30 cellular contexts compared by ENCODE assay signal in genomic region chr12:109336593-109336992, GRCh38. TPM values are rescaled to one million over a fixed set of nuclear protein-coding genes. Genes with fewer than 3 reads are reported as not detected.
DNase-seq lines count a peak whose midpoint lies in the region; ATAC-seq, FAIRE-seq and TF ChIP-seq lines count a peak whose summit lies in the region.
"Had no signal": no experiment of that assay in that cellular context is flagged by ENCODE, and none has a peak within 500 bp of the region (broad histone marks: within the 10 kb centered on the region; RNA-seq: fewer than 3 reads in every experiment).

No MANE protein-coding gene starts in this region.

- no peaks in the 10 kb centered on the region for H3K79me2 ChIP-seq in K562 (ENCODE audit: control insufficient read depth, insufficient read depth, low read length)

- H4K20me1 ChIP-seq in K562 (replicated peaks; ENCODE audit: control insufficient read depth, insufficient read depth, low read length) = no peaks in the 10 kb centered on the region
- H4K20me1 ChIP-seq: BLaER1 had no signal

- FAIRE-seq in A549 (lab: Jason Lieb, UNC) (no peak), K562 (lab: Jason Lieb, UNC) (no peak), kidney (lab: Jason Lieb, UNC) (no peak)
- FAIRE-seq: GM12878, GM12892, GM18507 had no signal

- peaks cover 7% of the 10 kb centered on the region in 2 experiments; a peak in 4 of 5 replicates for H3K27me3 ChIP-seq in K562 (ENCODE audit: control insufficient read depth in 2 of 2, insufficient read depth in 2 of 2, low read length in 2 of 2)
- H3K27me3 ChIP-seq: BE2C, BLaER1 had no signal

- H3K4me3 ChIP-seq in A549 = no peak overlapping the region
- H3K4me3 ChIP-seq in K562 = no peak overlapping the region
- H3K4me3 ChIP-seq in kidney (ENCODE audit: low read length in 2 of 2) = no peak overlapping the region
- H3K4me3 ChIP-seq: BLaER1, GM12878 had no signal

- no peak for ATAC-seq in A549
- ATAC-seq in K562 = no peak
- no peak for ATAC-seq in GM19351 (IDR thresholded peaks at IDR 0.05; ENCODE audit: unreplicated experiment)
- ATAC-seq: GM12878 had no signal

- H2AFZ ChIP-seq in K562 (ENCODE audit: low read depth, low read length) = no peak overlapping the region

- TF ChIP-seq EP300 in A549 (IDR thresholded peaks at IDR 0.05) = no peak
- TF ChIP-seq EP300 in Ishikawa (IDR thresholded peaks at IDR 0.05; ENCODE audit: borderline replicate concordance) = no peak
- TF ChIP-seq EP300 in K562 (IDR thresholded peaks at IDR 0.05; ENCODE audit: low read length) = no peak

- POLR2A ChIA-PET in A549 (lab: Yijun Ruan, JAX) (no interaction called here), K562 (lab: Yijun Ruan, JAX) (interaction anchor here (0.8 kb wide), 1 partner anchor 131 kb away, joined by 3 read pairs; no protein-coding TSS in a partner anchor)

- TF ChIP-seq POLR2A in A549 (IDR thresholded peaks at IDR 0.05; ENCODE audit: low read length) (no peak), K562 (conservative IDR thresholded peaks at IDR 0.05) (no peak)

- H3K9ac ChIP-seq in K562 (ENCODE audit: insufficient read depth in 1 of 2, low read depth in 2 of 2, low read length in 2 of 2) (no peak overlapping the region), kidney (ENCODE audit: low read length in 2 of 2) (no peak overlapping the region)
- H3K9ac ChIP-seq: BLaER1 had no signal

- TF ChIP-seq CTCF in A549 (IDR thresholded peaks at IDR 0.05) (no peak), K562 (IDR thresholded peaks at IDR 0.05 in 2 of 3, conservative IDR thresholded peaks at IDR 0.05 in 1 of 3; ENCODE audit: insufficient read depth in 2 of 3, low read depth in 1 of 3, low read length in 3 of 3) (no peak), kidney (IDR thresholded peaks at IDR 0.05; ENCODE audit: borderline replicate concordance, extremely low read depth, insufficient read depth) (no peak)

- no peak overlapping the region for H3K4me2 ChIP-seq in A549
- H3K4me2 ChIP-seq in K562 (ENCODE audit: insufficient read depth, low read length) = no peak overlapping the region
- H3K4me2 ChIP-seq: BLaER1 had no signal

- no peaks in the 10 kb centered on the region for H3K9me1 ChIP-seq in K562 (ENCODE audit: control insufficient read depth, insufficient read depth, low read length)

- intact Hi-C loops in K562 (cut with micrococcal nuclease) (no loop called here), kidney (cut with DNase I) (no loop called here)

- H3K27ac ChIP-seq in A549 (no peak overlapping the region), K562 (ENCODE audit: extremely low read depth, low read depth, low read length) (no peak overlapping the region), kidney (ENCODE audit: low read depth in 2 of 2, low read length in 2 of 2) (no peak overlapping the region)
- H3K27ac ChIP-seq: 22Rv1, BLaER1 had no signal

- no TSS peak for BruUV-seq in K562 (replicated peaks; lab: Mats Ljungman, UMichigan)

- TF ChIP-seq RAD21 in A549 (conservative IDR thresholded peaks at IDR 0.05 in 1 of 2, IDR thresholded peaks at IDR 0.05 in 1 of 2) (no peak), Ishikawa (IDR thresholded peaks at IDR 0.05; ENCODE audit: low read depth) (no peak), K562 (CRISPR knock-in tag; conservative IDR thresholded peaks at IDR 0.05 in 1 of 2, IDR thresholded peaks at IDR 0.05 in 1 of 2) (no peak)

- H3K9me3 ChIP-seq in A549 = no peaks in the 10 kb centered on the region
- H3K9me3 ChIP-seq in K562 (replicated peaks; ENCODE audit: control insufficient read depth, insufficient read depth, low read depth, low read length) = no peaks in the 10 kb centered on the region
- no peaks in the 10 kb centered on the region for H3K9me3 ChIP-seq in kidney (ENCODE audit: control insufficient read depth in 1 of 2, low read length in 2 of 2)
- H3K9me3 ChIP-seq: BE2C, BLaER1 had no signal

- H3K4me1 ChIP-seq in A549 (no peaks in the 10 kb centered on the region), K562 (replicated peaks in 1 of 2; ENCODE audit: control insufficient read depth in 2 of 2, insufficient read depth in 2 of 2, low read length in 2 of 2) (no peaks in the 10 kb centered on the region), kidney (ENCODE audit: control insufficient read depth in 1 of 2, insufficient read depth in 1 of 2, low read depth in 1 of 2, low read length in 2 of 2) (peaks cover 0 to 1% of the 10 kb centered on the region in 2 donors)
- H3K4me1 ChIP-seq: BLaER1 had no signal

- CTCF ChIA-PET in A549 (lab: Yijun Ruan, JAX) (interaction anchor here (1.3 to 2.3 kb wide), 2 partner anchors 13 to 49 kb away, joined by 4 to 6 read pairs; no protein-coding TSS in a partner anchor), K562 (lab: Yijun Ruan, JAX; ENCODE audit: low intra/inter-chr PET ratio) (no interaction called here)

- WGBS in A549 (ENCODE audit: missing lambda C conversion rate) = 40% methylated on average over 1 of the region's 1 CpG
- WGBS in K562 (ENCODE audit: insufficient coverage, low coverage, missing lambda C conversion rate) = 0% methylated on average over 1 of the region's 1 CpG

- DNase-seq in A549 (ENCODE audit: low read depth in 1 of 2, low spot score in 1 of 2) (no peak), K562 (ENCODE audit: extremely low read depth in 1 of 4, low spot score in 3 of 4) (no peak), kidney (no peak)
- DNase-seq: ACHN; BE2C; C1 segment of cervical spinal cord; CD4-positive, alpha-beta memory T cell; CD4-positive, CD25-positive, alpha-beta regulatory T cell; CD8-positive, alpha-beta memory T cell; COR-L47; DMS 273 treated with DMSO at 0.1 percent for 48 hours; DMS153; DMS53; DMS79; DND-41; EL; GDM1 had no signal

- in situ Hi-C loops in K562 (cut with MboI) = no loop called here

- no peaks in the 10 kb centered on the region for H3K36me3 ChIP-seq in K562 (ENCODE audit: control insufficient read depth, insufficient read depth, low read length)
- H3K36me3 ChIP-seq in kidney (ENCODE audit: control insufficient read depth in 1 of 2, insufficient read depth in 2 of 2, low read length in 2 of 2) = no peaks in the 10 kb centered on the region
- H3K36me3 ChIP-seq: BE2C, BLaER1 had no signal

TF ChIP-seq in Ishikawa, 13 proteins besides CTCF, POLR2A, EP300 and RAD21 (continues in another document):
- TF ChIP-seq EGR1 (IDR thresholded peaks at IDR 0.05) = no peak

RNA-seq across cellular contexts. Expression of gene MYO1H, which starts 11.1 kb away (rescaled TPM):
- polyA plus RNA-seq in A549 (2011; rRNA removed) (not detected in 2 replicates), A549 (2017; fragmentation: RNase III; extraction: RNeasy Plus Mini Kit Qiagen cat#74134 plus additional on column Dnase treatment) (not detected in 3 replicates), K562 (2011; rRNA removed) (not detected in 2 replicates), K562 (2014; fragmentation: Illumina TruSeq; extraction: Trizol) (not detected in 2 replicates), K562 (2014; fragmentation: Nextera tagmentation; extraction: Ambion mirVana) (not detected), K562 (2014; rRNA removed) (not detected in 2 replicates), kidney (ENCODE audit: insufficient read depth, low read depth, low replicate concordance) (0.56 TPM)
- not detected in 2 replicates for polyA plus RNA-seq in A549 (2012; cell fraction: cytosol; rRNA removed)
- not detected in 2 replicates for polyA plus RNA-seq in A549 (2012; cell fraction: nucleus; rRNA removed)
- polyA minus RNA-seq in A549 (2011; rRNA and poly(A)+ RNA removed) = not detected in 2 replicates
- not detected in 2 replicates for total RNA-seq in K562 (2011; cell fraction: chromatin; rRNA removed; ENCODE audit: low replicate concordance)
- total RNA-seq in K562 (2011; cell fraction: nucleolus; rRNA removed) = not detected in 2 replicates
- 0.44 TPM in 1 of 2 replicates, not detected in the other for total RNA-seq in K562 (2011; cell fraction: nucleoplasm; rRNA removed)
- total RNA-seq in K562 (2014; rRNA removed) (not detected in 2 replicates), K562 (2014; rRNA removed; fragmentation: Illumina TruSeq; extraction: Trizol) (not detected in 2 replicates), K562 (2015; rRNA removed; fragmentation: Illumina TruSeq; extraction: Trizol) (not detected in 2 replicates), K562 (2021) (not detected in 2 replicates), kidney (not detected)
- not detected in 2 replicates for polyA plus RNA-seq in K562 (2011; cell fraction: cytosol; rRNA removed)
- polyA plus RNA-seq in K562 (2011; cell fraction: nucleus; rRNA removed) = not detected in 2 replicates
- 0.01 TPM in 1 of 2 replicates, not detected in the other for polyA plus RNA-seq in K562 (2012)
- polyA minus RNA-seq in K562 (2011; rRNA and poly(A)+ RNA removed) = not detected in 2 replicates
- not detected in 2 replicates for polyA minus RNA-seq in K562 (2011; cell fraction: cytosol; rRNA and poly(A)+ RNA removed)
- polyA minus RNA-seq in K562 (2011; cell fraction: nucleus; rRNA and poly(A)+ RNA removed) = not detected in 2 replicates
- total RNA-seq: A172; A673; CD4-positive, alpha-beta memory T cell; CD4-positive, CD25-positive, alpha-beta regulatory T cell; CD8-positive, alpha-beta memory T cell; Daoy; G401; GM12878 had no signal
- polyA plus RNA-seq: AG04450; CD14-positive monocyte; CD4-positive, alpha-beta memory T cell; CD8-positive, alpha-beta memory T cell had no signal

RNA-seq across cellular contexts. Expression of gene FOXN4, which starts 27.5 kb away (rescaled TPM):
- polyA plus RNA-seq in A549 (2011; rRNA removed) (0.04 TPM in 1 of 2 replicates, not detected in the other), A549 (2017; fragmentation: RNase III; extraction: RNeasy Plus Mini Kit Qiagen cat#74134 plus additional on column Dnase treatment) (0.04 to 0.07 TPM (median 0.05 TPM) in 3 replicates), K562 (2011; rRNA removed) (not detected in 2 replicates), K562 (2014; fragmentation: Illumina TruSeq; extraction: Trizol) (not detected in 2 replicates), K562 (2014; fragmentation: Nextera tagmentation; extraction: Ambion mirVana) (not detected), K562 (2014; rRNA removed) (not detected in 2 replicates), kidney (ENCODE audit: insufficient read depth, low read depth, low replicate concordance) (0.82 TPM)
- 0.03 and 0.08 TPM in 2 replicates for polyA plus RNA-seq in A549 (2012; cell fraction: cytosol; rRNA removed)
- polyA plus RNA-seq in A549 (2012; cell fraction: nucleus; rRNA removed) = 0.50 and 0.61 TPM in 2 replicates
- not detected in 2 replicates for polyA minus RNA-seq in A549 (2011; rRNA and poly(A)+ RNA removed)
- total RNA-seq in K562 (2011; cell fraction: chromatin; rRNA removed; ENCODE audit: low replicate concordance) = not detected in 2 replicates
- not detected in 2 replicates for total RNA-seq in K562 (2011; cell fraction: nucleolus; rRNA removed)
- not detected in 2 replicates for total RNA-seq in K562 (2011; cell fraction: nucleoplasm; rRNA removed)
- total RNA-seq in K562 (2014; rRNA removed) (not detected in 2 replicates), K562 (2014; rRNA removed; fragmentation: Illumina TruSeq; extraction: Trizol) (not detected in 2 replicates), K562 (2015; rRNA removed; fragmentation: Illumina TruSeq; extraction: Trizol) (not detected in 2 replicates), K562 (2021) (not detected in 2 replicates), kidney (not detected)
- not detected in 2 replicates for polyA plus RNA-seq in K562 (2011; cell fraction: cytosol; rRNA removed)
- not detected in 2 replicates for polyA plus RNA-seq in K562 (2011; cell fraction: nucleus; rRNA removed)
- polyA plus RNA-seq in K562 (2012) = not detected in 2 replicates
- not detected in 2 replicates for polyA minus RNA-seq in K562 (2011; rRNA and poly(A)+ RNA removed)
- not detected in 2 replicates for polyA minus RNA-seq in K562 (2011; cell fraction: cytosol; rRNA and poly(A)+ RNA removed)
- polyA minus RNA-seq in K562 (2011; cell fraction: nucleus; rRNA and poly(A)+ RNA removed) = not detected in 2 replicates
- total RNA-seq: A172; A673; CD4-positive, alpha-beta memory T cell; CD4-positive, CD25-positive, alpha-beta regulatory T cell; CD8-positive, alpha-beta memory T cell; GM12878 had no signal
- polyA plus RNA-seq: AG04450; CD14-positive monocyte; CD4-positive, alpha-beta memory T cell; CD8-positive, alpha-beta memory T cell; GM12878 had no signal

Comparison
In these comparisons a context has a peak if more than half of its experiments do, and no peak if none do; other contexts are left out.
1. Of the 35 proteins assayed by ChIP-seq in both K562 and A549: peak only in K562: none; only in A549: none; in both: USF2; in neither: 34.